ENCODE assay signal across 1 cellular context in the genomic region with DNA sequence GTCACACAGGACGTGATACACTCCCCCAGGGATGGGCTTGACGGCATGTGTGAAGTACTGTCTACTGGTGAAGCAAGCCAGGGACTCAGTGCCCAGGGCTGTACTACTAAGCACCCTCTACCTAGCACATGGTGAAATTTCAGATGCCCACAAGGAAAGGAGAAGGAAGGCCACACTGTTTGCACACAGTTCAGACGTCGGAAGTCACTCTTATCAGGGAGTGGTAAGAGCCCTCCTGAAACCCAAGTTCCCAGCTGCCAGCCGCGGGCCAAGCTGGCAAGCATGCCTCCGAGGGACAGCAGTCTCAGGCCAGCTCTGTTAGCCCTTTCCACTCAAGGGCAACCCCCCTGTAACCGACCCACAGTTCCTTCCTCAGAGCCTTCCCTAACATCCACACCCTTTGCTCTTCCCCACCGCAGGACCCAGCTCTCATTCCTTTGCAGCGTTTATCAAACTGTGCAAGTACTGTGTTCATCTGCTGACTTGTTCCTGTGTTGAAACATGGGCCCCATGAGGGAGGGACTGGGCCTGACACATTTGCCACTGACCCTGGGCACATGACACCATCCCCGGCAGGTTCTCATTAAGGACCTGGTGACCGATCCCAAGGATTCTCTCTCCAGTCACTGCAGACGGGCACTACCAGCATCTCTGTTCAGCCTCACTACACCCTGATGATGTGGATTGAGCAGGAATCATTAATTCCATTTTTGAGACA.
TF ChIP-seq lines count a peak whose summit lies in the region.

No MANE protein-coding gene starts in this region.

TF ChIP-seq in GM12878, 131 proteins besides CTCF, POLR2A, EP300 and RAD21 (continued from another document):
- no peak for TF ChIP-seq NRF1 (conservative IDR thresholded peaks at IDR 0.05; ENCODE audit: low read depth, low read length)
- no peak for TF ChIP-seq SMARCA5 (IDR thresholded peaks at IDR 0.05)
- no peak for TF ChIP-seq PAX5 (IDR thresholded peaks at IDR 0.05; ENCODE audit: borderline replicate concordance, low read depth, low read length)
- TF ChIP-seq, protein P1, sequence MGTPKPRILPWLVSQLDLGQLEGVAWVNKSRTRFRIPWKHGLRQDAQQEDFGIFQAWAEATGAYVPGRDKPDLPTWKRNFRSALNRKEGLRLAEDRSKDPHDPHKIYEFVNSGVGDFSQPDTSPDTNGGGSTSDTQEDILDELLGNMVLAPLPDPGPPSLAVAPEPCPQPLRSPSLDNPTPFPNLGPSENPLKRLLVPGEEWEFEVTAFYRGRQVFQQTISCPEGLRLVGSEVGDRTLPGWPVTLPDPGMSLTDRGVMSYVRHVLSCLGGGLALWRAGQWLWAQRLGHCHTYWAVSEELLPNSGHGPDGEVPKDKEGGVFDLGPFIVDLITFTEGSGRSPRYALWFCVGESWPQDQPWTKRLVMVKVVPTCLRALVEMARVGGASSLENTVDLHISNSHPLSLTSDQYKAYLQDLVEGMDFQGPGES (IDR thresholded peaks at IDR 0.05), result no peak
- TF ChIP-seq, protein P2, sequence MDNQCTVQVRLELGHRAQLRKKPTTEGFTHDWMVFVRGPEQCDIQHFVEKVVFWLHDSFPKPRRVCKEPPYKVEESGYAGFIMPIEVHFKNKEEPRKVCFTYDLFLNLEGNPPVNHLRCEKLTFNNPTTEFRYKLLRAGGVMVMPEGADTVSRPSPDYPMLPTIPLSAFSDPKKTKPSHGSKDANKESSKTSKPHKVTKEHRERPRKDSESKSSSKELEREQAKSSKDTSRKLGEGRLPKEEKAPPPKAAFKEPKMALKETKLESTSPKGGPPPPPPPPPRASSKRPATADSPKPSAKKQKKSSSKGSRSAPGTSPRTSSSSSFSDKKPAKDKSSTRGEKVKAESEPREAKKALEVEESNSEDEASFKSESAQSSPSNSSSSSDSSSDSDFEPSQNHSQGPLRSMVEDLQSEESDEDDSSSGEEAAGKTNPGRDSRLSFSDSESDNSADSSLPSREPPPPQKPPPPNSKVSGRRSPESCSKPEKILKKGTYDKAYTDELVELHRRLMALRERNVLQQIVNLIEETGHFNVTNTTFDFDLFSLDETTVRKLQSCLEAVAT (IDR thresholded peaks at IDR 0.05), result no peak
- TF ChIP-seq ZSCAN29 (IDR thresholded peaks at IDR 0.05), result no peak
- no peak for TF ChIP-seq DPF2 (IDR thresholded peaks at IDR 0.05)
- TF ChIP-seq, protein P3, sequence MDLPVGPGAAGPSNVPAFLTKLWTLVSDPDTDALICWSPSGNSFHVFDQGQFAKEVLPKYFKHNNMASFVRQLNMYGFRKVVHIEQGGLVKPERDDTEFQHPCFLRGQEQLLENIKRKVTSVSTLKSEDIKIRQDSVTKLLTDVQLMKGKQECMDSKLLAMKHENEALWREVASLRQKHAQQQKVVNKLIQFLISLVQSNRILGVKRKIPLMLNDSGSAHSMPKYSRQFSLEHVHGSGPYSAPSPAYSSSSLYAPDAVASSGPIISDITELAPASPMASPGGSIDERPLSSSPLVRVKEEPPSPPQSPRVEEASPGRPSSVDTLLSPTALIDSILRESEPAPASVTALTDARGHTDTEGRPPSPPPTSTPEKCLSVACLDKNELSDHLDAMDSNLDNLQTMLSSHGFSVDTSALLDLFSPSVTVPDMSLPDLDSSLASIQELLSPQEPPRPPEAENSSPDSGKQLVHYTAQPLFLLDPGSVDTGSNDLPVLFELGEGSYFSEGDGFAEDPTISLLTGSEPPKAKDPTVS (IDR thresholded peaks at IDR 0.05; ENCODE audit: low read depth, low read length), result no peak
- TF ChIP-seq PAX8 (IDR thresholded peaks at IDR 0.05), result no peak
- no peak for TF ChIP-seq STAT1 (conservative IDR thresholded peaks at IDR 0.05)
